In genomic region chr11:111352935-111353695, GRCh38 we compare ENCODE assay signal across 14 cellular contexts. TPM values are rescaled to one million over a fixed set of nuclear protein-coding genes. Genes with fewer than 3 reads are reported as not detected.
A peak's percentile ranks its signal among the peaks of the same experiment; 100 is the strongest.
DNase-seq lines count a peak whose midpoint lies in the region; ATAC-seq and TF ChIP-seq lines count a peak whose summit lies in the region.
"Had no signal": no experiment of that assay in that cellular context is flagged by ENCODE, and none has a peak within 500 bp of the region (broad histone marks: within the 10 kb centered on the region; RNA-seq: fewer than 3 reads in every experiment).

No MANE protein-coding gene starts in this region.

- no peak overlapping the region for H3K4me3 Mint-ChIP-seq in activated T-cell treated with anti-CD3 and anti-CD28 coated beads, Interleukin-2, amount 50 U/mL, for 24 hours

- H3K4me1 ChIP-seq in lower lobe of right lung: no peaks in the 10 kb centered on the region
- H3K4me1 ChIP-seq in suprapubic skin: peaks cover 6% of the 10 kb centered on the region

- no peaks in the 10 kb centered on the region for H3K27me3 ChIP-seq in lower lobe of right lung (ENCODE audit: low read depth)
- no peaks in the 10 kb centered on the region for H3K27me3 ChIP-seq in suprapubic skin

- H3K4me3 ChIP-seq in lower lobe of right lung (no peak overlapping the region), suprapubic skin (no peak overlapping the region)
- H3K4me3 ChIP-seq: K562 had no signal

- no peak for DNase-seq in lower lobe of right lung
- DNase-seq in suprapubic skin (ENCODE audit: low spot score in 2 of 2): no peak
- no peak for DNase-seq in stimulated activated naive CD4-positive, alpha-beta T cell (lab: John Stamatoyannopoulos, UW)
- no peak for DNase-seq in SHP77 treated with DMSO at 0.1 percent for 48 hours (lab: John Stamatoyannopoulos, UW)
- no peak for DNase-seq in activated T-cell treated with anti-CD3 and anti-CD28 coated beads, Interleukin-2, amount 50 U/mL, for 24 hours
- DNase-seq: amniotic stem cell, NCI-H1105, NCI-H774, WERI-Rb-1 had no signal

- H3K27ac Mint-ChIP-seq in activated T-cell treated with anti-CD3 and anti-CD28 coated beads, Interleukin-2, amount 50 U/mL, for 24 hours: no peak overlapping the region

- no peaks in the 10 kb centered on the region for H3K9me3 Mint-ChIP-seq in activated T-cell treated with anti-CD3 and anti-CD28 coated beads, Interleukin-2, amount 50 U/mL, for 24 hours

- TF ChIP-seq POLR2A in GM15510 (IDR thresholded peaks at IDR 0.05; ENCODE audit: borderline replicate concordance, extremely low read depth, insufficient read length) (peak; percentile 6), suprapubic skin (IDR thresholded peaks at IDR 0.05) (no peak)

- H3K27me3 Mint-ChIP-seq in activated T-cell treated with anti-CD3 and anti-CD28 coated beads, Interleukin-2, amount 50 U/mL, for 24 hours: no peaks in the 10 kb centered on the region

- no peak for TF ChIP-seq EP300 in suprapubic skin (IDR thresholded peaks at IDR 0.05)

- 56% methylated on average over 8 of the region's 8 CpGs for WGBS in suprapubic skin

- no peaks in the 10 kb centered on the region for H3K36me3 Mint-ChIP-seq in activated T-cell treated with anti-CD3 and anti-CD28 coated beads, Interleukin-2, amount 50 U/mL, for 24 hours (ENCODE audit: low read depth)

- TF ChIP-seq CTCF in VCaP (conservative IDR thresholded peaks at IDR 0.05) (no peak), lower lobe of right lung (IDR thresholded peaks at IDR 0.05) (no peak), suprapubic skin (IDR thresholded peaks at IDR 0.05) (no peak)

- H3K4me1 Mint-ChIP-seq in activated T-cell treated with anti-CD3 and anti-CD28 coated beads, Interleukin-2, amount 50 U/mL, for 24 hours (ENCODE audit: low read depth): no peaks in the 10 kb centered on the region

- H3K36me3 ChIP-seq in lower lobe of right lung: no peaks in the 10 kb centered on the region
- no peaks in the 10 kb centered on the region for H3K36me3 ChIP-seq in suprapubic skin
- H3K36me3 ChIP-seq: WERI-Rb-1 had no signal

- intact Hi-C loops in lower lobe of right lung (cut with DNase I): no loop called here

- H3K9me3 ChIP-seq in lower lobe of right lung (no peaks in the 10 kb centered on the region), suprapubic skin (no peaks in the 10 kb centered on the region)

- ATAC-seq in lower lobe of right lung: peak; percentile 34 to 61
- ATAC-seq: K562 had no signal

- H3K27ac ChIP-seq in VCaP (peak overlapping the region; percentile 72), lower lobe of right lung (no peak overlapping the region), suprapubic skin (peak overlapping the region; percentile 44)
- H3K27ac ChIP-seq: WERI-Rb-1 had no signal

RNA-seq across cellular contexts. Expression of gene POU2AF1, which starts 26.0 kb away (rescaled TPM):
- total RNA-seq in lower lobe of right lung (3.4 TPM), suprapubic skin (not detected)
- total RNA-seq: chondrocyte had no signal

RNA-seq across cellular contexts. Expression of gene POU2AF3, which starts 54.8 kb away (rescaled TPM):
- total RNA-seq in lower lobe of right lung: 3.4 TPM
- total RNA-seq in suprapubic skin: under 1 TPM in 1 of 4 donors, not detected in 3; 0.89 TPM
- total RNA-seq: activated CD8-positive, alpha-beta memory T cell treated with anti-CD3 and anti-CD28 coated beads for 36 hours; chondrocyte; K562 had no signal
